Comparison of ENCODE assay signal across 8 cellular contexts in the genomic region with DNA sequence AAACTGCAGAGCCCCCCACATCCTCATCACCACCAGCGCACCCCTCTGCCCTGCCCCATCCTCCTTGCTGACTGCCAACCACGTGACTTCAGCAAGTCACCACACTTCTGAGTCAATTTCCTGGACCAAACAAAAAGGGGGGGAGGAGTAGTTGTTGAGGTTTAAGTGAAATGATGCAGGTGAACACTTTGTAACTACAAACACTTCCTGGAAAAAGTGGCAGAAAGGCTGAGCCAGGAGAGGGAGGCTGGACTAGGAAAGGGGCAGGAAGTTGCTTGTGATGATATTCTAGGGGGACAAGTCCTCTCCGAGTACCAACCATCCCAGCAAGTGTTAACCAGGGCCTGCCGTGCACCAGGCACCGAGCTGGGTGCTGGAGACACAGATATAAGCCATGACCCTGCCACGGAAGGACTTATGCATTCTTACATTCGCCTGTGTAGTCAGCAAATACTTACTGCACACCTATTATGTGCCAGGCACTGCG.
A peak's percentile ranks its signal among the peaks of the same experiment; 100 is the strongest.
DNase-seq lines count a peak whose midpoint lies in the region; ATAC-seq and TF ChIP-seq lines count a peak whose summit lies in the region.

No MANE protein-coding gene starts in this region.

- TF ChIP-seq CTCF in Loucy (conservative IDR thresholded peaks at IDR 0.05; ENCODE audit: low read length) = no peak

- no peaks in the 10 kb centered on the region for H3K9me2 ChIP-seq in Loucy (replicated peaks; ENCODE audit: low read depth, low read length)

- peaks cover 2% of the 10 kb centered on the region for H3K36me3 ChIP-seq in Loucy (ENCODE audit: insufficient read depth, low read length)

- peak overlapping the region; percentile 6 for H2AFZ ChIP-seq in Loucy (ENCODE audit: low read length)

- H3K9me3 ChIP-seq in Loucy (ENCODE audit: insufficient read depth, low read depth, low read length) = peaks cover under 1% of the 10 kb centered on the region; the same call in 1 of the 2 replicates

- H3K4me3 ChIP-seq in Loucy (ENCODE audit: low read length, poor library complexity, severe bottlenecking) = peak overlapping the region; percentile 56

- no peaks in the 10 kb centered on the region for H4K20me1 ChIP-seq in Loucy (ENCODE audit: insufficient read depth, low read length, poor library complexity, severe bottlenecking)

- peak; percentile 55 for ATAC-seq in GM18867 (IDR thresholded peaks at IDR 0.05; ENCODE audit: unreplicated experiment)
- ATAC-seq in GM18861 (IDR thresholded peaks at IDR 0.05; ENCODE audit: unreplicated experiment) = no peak

- H3K4me1 ChIP-seq in Loucy (ENCODE audit: insufficient read depth, low read length, poor library complexity, severe bottlenecking) = peaks cover 30% of the 10 kb centered on the region

- H3K9ac ChIP-seq in Loucy (ENCODE audit: low read depth, low read length, poor library complexity, severe bottlenecking) = peak overlapping the region; percentile 62

- DNase-seq in activated CD4-positive, alpha-beta T cell treated with anti-CD3 and anti-CD28 coated beads, Interleukin-2, amount 50 U/mL, for 4 hours = peak; percentile 62 to 63
- DNase-seq in effector CD8-positive, alpha-beta T cell (lab: John Stamatoyannopoulos, UW) = peak; percentile 34
- DNase-seq in stimulated activated CD4-positive, alpha-beta T cell treated with anti-CD3 and anti-CD28 coated beads, Interleukin-12 subunit alpha, Interleukin-12 subunit beta, amount 100 ng/mL, for 24 hours (ENCODE audit: low read depth in 2 of 2) = peak; percentile 27 to 35
- DNase-seq in DMS53 treated with DMSO at 0.1 percent for 48 hours (lab: John Stamatoyannopoulos, UW; ENCODE audit: unreplicated experiment) (no peak), cerebellar nuclear complex (lab: John Stamatoyannopoulos, UW) (no peak)

- H3K4me2 ChIP-seq in Loucy (ENCODE audit: low read depth, low read length, poor library complexity, severe bottlenecking) = peak overlapping the region; percentile 82

- peaks cover 61% of the 10 kb centered on the region for H3K79me2 ChIP-seq in Loucy (ENCODE audit: insufficient read depth, low read length)

- 0 out of 2 replicates have a peak, but pooled peaks cover 2% of the 10 kb centered on the region for H3F3A ChIP-seq in Loucy (ENCODE audit: low read depth)

- H3K27me3 ChIP-seq in Loucy (ENCODE audit: insufficient read depth, low read length, poor library complexity, severe bottlenecking) = no peaks in the 10 kb centered on the region

Comparison
In these comparisons a context has a peak if more than half of its experiments do, and no peak if none do; other contexts are left out.
1. DNase-seq: peak in activated CD4-positive, alpha-beta T cell treated with anti-CD3 and anti-CD28 coated beads, Interleukin-2, amount 50 U/mL, for 4 hours (2 of 2), effector CD8-positive, alpha-beta T cell (single experiment) and stimulated activated CD4-positive, alpha-beta T cell treated with anti-CD3 and anti-CD28 coated beads, Interleukin-12 subunit alpha, Interleukin-12 subunit beta, amount 100 ng/mL, for 24 hours (2 of 2); none in DMS53 treated with DMSO at 0.1 percent for 48 hours (single experiment) and cerebellar nuclear complex (0 of 2).